In genomic region chr9:530681-531080, GRCh38 we compare ENCODE assay signal across 17 cellular contexts. TPM values are rescaled to one million over a fixed set of nuclear protein-coding genes. Genes with fewer than 3 reads are reported as not detected.
DNase-seq lines count a peak whose midpoint lies in the region; ATAC-seq, FAIRE-seq and TF ChIP-seq lines count a peak whose summit lies in the region.
"Had no signal": no experiment of that assay in that cellular context is flagged by ENCODE, and none has a peak within 500 bp of the region (broad histone marks: within the 10 kb centered on the region; RNA-seq: fewer than 3 reads in every experiment).

No MANE protein-coding gene starts in this region.

- intact Hi-C loops in A673 (cut with micrococcal nuclease; ENCODE audit: unreplicated experiment) = no loop called here

- H2AFZ ChIP-seq in keratinocyte (ENCODE audit: control insufficient read depth, low read length) = no peak overlapping the region

- TF ChIP-seq CTCF in bronchial epithelial cell (IDR thresholded peaks at IDR 0.05; ENCODE audit: insufficient read depth, low read length, severe bottlenecking) (no peak), keratinocyte (optimal IDR thresholded peaks at IDR 0.05 in 1 of 3, IDR thresholded peaks at IDR 0.05 in 1 of 3, conservative IDR thresholded peaks at IDR 0.05 in 1 of 3; ENCODE audit: extremely low read depth in 1 of 3, insufficient read depth in 2 of 3, low read length in 3 of 3) (peak in 1 of 3 experiments; percentile 12), A673 (conservative IDR thresholded peaks at IDR 0.05; ENCODE audit: low read depth, low read length) (no peak)

- H3K79me2 ChIP-seq in keratinocyte (ENCODE audit: control insufficient read depth, insufficient read depth, low read length) = peaks cover 72% of the 10 kb centered on the region

- POLR2A ChIA-PET in A673 (lab: Charles Lee; ENCODE audit: low non-redundant PET) = no interaction called here

- BruUV-seq in A673 (replicated peaks; lab: Mats Ljungman, UMichigan) = no TSS peak

- no peak for ATAC-seq in HG02973 (IDR thresholded peaks at IDR 0.05; ENCODE audit: unreplicated experiment)
- ATAC-seq: SK-N-SH treated with all-trans-retinoic acid at 6 μM for 48 hours had no signal

- dilution Hi-C loops in keratinocyte (cut with MboI; ENCODE audit: extremely low pct_ligation_motif_present, low sequenced_read_pairs) = no loop called here

- H3K9me3 ChIP-seq in keratinocyte (ENCODE audit: control insufficient read depth, low read depth, low read length) (no peaks in the 10 kb centered on the region), A673 (ENCODE audit: low read depth, low read length, poor library complexity, severe bottlenecking) (no peaks in the 10 kb centered on the region)
- H3K9me3 ChIP-seq: BE2C had no signal

- H3K4me3 ChIP-seq in bronchial epithelial cell (ENCODE audit: low read depth, low read length) (no peak overlapping the region), keratinocyte (ENCODE audit: control insufficient read depth in 2 of 3, extremely low read depth in 1 of 3, insufficient read depth in 2 of 3, low read depth in 1 of 3, low read length in 3 of 3) (peak overlapping the region in 1 of 3 experiments; percentile 27), A673 (ENCODE audit: low read depth, low read length, poor library complexity, severe bottlenecking) (no peak overlapping the region)
- H3K4me3 ChIP-seq: cardiac muscle cell had no signal

- peaks cover 6% of the 10 kb centered on the region for H3K9me1 ChIP-seq in keratinocyte (ENCODE audit: control insufficient read depth, extremely low read depth, insufficient read depth, low read length)

- H3K36me3 ChIP-seq in bronchial epithelial cell (ENCODE audit: control insufficient read depth, insufficient read depth, low read length) (no peaks in the 10 kb centered on the region), keratinocyte (ENCODE audit: control insufficient read depth in 2 of 2, extremely low read depth in 1 of 2, insufficient read depth in 2 of 2, low read length in 2 of 2) (peaks cover 0 to 7% of the 10 kb centered on the region in 2 experiments), A673 (ENCODE audit: insufficient read depth, low read length, poor library complexity, severe bottlenecking) (no peaks in the 10 kb centered on the region)
- H3K36me3 ChIP-seq: BE2C, cardiac muscle cell had no signal

- in situ Hi-C loops in Caki2 (cut with HindIII; ENCODE audit: low pct_unique_long_range_greater_than_20kb, low sequenced_read_pairs) = no loop called here

- FAIRE-seq in bronchial epithelial cell (lab: Jason Lieb, UNC) (no peak), keratinocyte (lab: Jason Lieb, UNC) (peak; percentile 91)
- FAIRE-seq: GM12891, H1 had no signal

- no peaks in the 10 kb centered on the region for H3K27me3 ChIP-seq in bronchial epithelial cell (ENCODE audit: control insufficient read depth, insufficient read depth, low read length)
- no peaks in the 10 kb centered on the region for H3K27me3 ChIP-seq in keratinocyte (ENCODE audit: control insufficient read depth, extremely low read depth, insufficient read depth, low read length)
- no peaks in the 10 kb centered on the region for H3K27me3 ChIP-seq in A673 (replicated peaks; ENCODE audit: insufficient read depth, low read depth, low read length, poor library complexity)
- H3K27me3 ChIP-seq: cardiac muscle cell had no signal

- H3K4me1 ChIP-seq in keratinocyte (ENCODE audit: control insufficient read depth, extremely low read depth, insufficient read depth, low read length) (peaks cover 34% of the 10 kb centered on the region), A673 (ENCODE audit: insufficient read depth, low read length, poor library complexity, severe bottlenecking) (no peaks in the 10 kb centered on the region)
- H3K4me1 ChIP-seq: BE2C had no signal

- peak overlapping the region; percentile 45 for H3K4me2 ChIP-seq in keratinocyte (ENCODE audit: control insufficient read depth, extremely low read depth, insufficient read depth, low read depth, low read length)

- DNase-seq in Caki2 (ENCODE audit: low read depth) (peak; percentile 40), M059J (ENCODE audit: low read depth) (peak; percentile 75), bronchial epithelial cell (ENCODE audit: low read depth) (peak; percentile 85), keratinocyte (ENCODE audit: low read depth, low spot score) (no peak), A673 (ENCODE audit: low spot score) (no peak), T1000 (lab: John Stamatoyannopoulos, UW) (no peak)
- no peak for DNase-seq in stimulated activated CD4-positive, alpha-beta T cell treated with anti-CD3 and anti-CD28 coated beads, Interleukin-4, amount 100 ng/mL, for 4 hours
- DNase-seq: activated CD4-positive, alpha-beta T cell treated with anti-CD3 and anti-CD28 coated beads for 1 hour; BE2C; DMS79 treated with DMSO at 0.1 percent for 48 hours; erythroblast; NCI-H1105 had no signal

- H3K27ac ChIP-seq in keratinocyte (ENCODE audit: control insufficient read depth, insufficient read depth, low read length) (peak overlapping the region; percentile 78), A673 (ENCODE audit: low read depth, low read length, poor library complexity, severe bottlenecking) (no peak overlapping the region)
- H3K27ac ChIP-seq: cardiac muscle cell had no signal

- no peak overlapping the region for H3K9ac ChIP-seq in keratinocyte (ENCODE audit: control insufficient read depth, extremely low read depth, insufficient read depth, low read length)

- H4K20me1 ChIP-seq in keratinocyte (ENCODE audit: control insufficient read depth, extremely low read depth, insufficient read depth, low read length) = no peaks in the 10 kb centered on the region

- CTCF ChIA-PET in A673 (lab: Charles Lee) = no interaction called here

RNA-seq across cellular contexts. Expression of gene KANK1, which starts 26.2 kb away (rescaled TPM):
- 64.6 and 67.3 TPM in 2 replicates for total RNA-seq in Caki2 (2014; rRNA removed; shearing (Covaris generic); ENCODE audit: low replicate concordance)
- total RNA-seq in M059J (2014; rRNA removed; shearing (Covaris generic)) = 33.6 and 55.5 TPM in 2 replicates
- total RNA-seq in bronchial epithelial cell (26.9 and 28.0 TPM in 2 replicates), A673 (2021) (4.0 and 4.9 TPM in 2 replicates)
- 89.6 to 114 TPM (median 91.1 TPM) in 3 replicates for polyA plus RNA-seq in keratinocyte
- polyA plus RNA-seq in keratinocyte (2011; ENCODE audit: low read depth) = 49.9 TPM
- polyA plus RNA-seq in keratinocyte (2011; cell fraction: cytosol; rRNA removed) = 52.4 and 67.0 TPM in 2 replicates
- 196 and 207 TPM in 2 replicates for polyA plus RNA-seq in keratinocyte (2011; cell fraction: nucleus; rRNA removed)
- 54.4 and 62.2 TPM in 2 replicates for polyA plus RNA-seq in keratinocyte (2012; ENCODE audit: low replicate concordance)
- polyA minus RNA-seq in keratinocyte = 103 to 196 TPM (median 173 TPM) in 3 replicates
- 91.5 TPM for polyA minus RNA-seq in keratinocyte (2011; cell fraction: cytosol; rRNA and poly(A)+ RNA removed)
- 138 and 206 TPM in 2 replicates for polyA minus RNA-seq in keratinocyte (2011; cell fraction: nucleus; rRNA and poly(A)+ RNA removed)

Comparison
In these comparisons a context has a peak if more than half of its experiments do, and no peak if none do; other contexts are left out.
1. DNase-seq: peak in Caki2 (single experiment), M059J (single experiment) and bronchial epithelial cell (single experiment); none in keratinocyte (single experiment), A673 (single experiment), stimulated activated CD4-positive, alpha-beta T cell treated with anti-CD3 and anti-CD28 coated beads, Interleukin-4, amount 100 ng/mL, for 4 hours (0 of 2) and T1000 (single experiment).